9 cellular contexts compared by ENCODE assay signal in genomic region chr21:44948426-44949120, GRCh38.
"Had no signal": no experiment of that assay in that cellular context is flagged by ENCODE, and none has a peak within 500 bp of the region (broad histone marks: within the 10 kb centered on the region; RNA-seq: fewer than 3 reads in every experiment).

No MANE protein-coding gene starts in this region.

- H3K9me3 ChIP-seq: esophagus muscularis mucosa, ovary had no signal

- DNase-seq: activated CD4-positive, alpha-beta T cell treated with anti-CD3 and anti-CD28 coated beads, Interleukin-2, amount 50 U/mL, for 4 hours; activated CD4-positive, CD25-positive, alpha-beta regulatory T cell treated with anti-CD3 and anti-CD28 coated beads, Interleukin-2, amount 50 U/mL, for 72 hours; activated effector memory CD4-positive, alpha-beta T cell treated with anti-CD3 and anti-CD28 coated beads, Interleukin-2, amount 50 U/mL, for 16 hours; activated T-cell treated with anti-CD3 and anti-CD28 coated beads, Interleukin-2, amount 50 U/mL, for 4 hours; mesenchymal stem cell had no signal

- H3K27me3 ChIP-seq: dorsolateral prefrontal cortex, esophagus muscularis mucosa, ovary had no signal

- H3K4me3 ChIP-seq: dorsolateral prefrontal cortex, esophagus muscularis mucosa, ovary, skin epidermis had no signal

- H3K36me3 ChIP-seq: ovary had no signal

- H3K27ac ChIP-seq: ovary had no signal
